In genomic region chr1:47996406-47997226, GRCh38 we compare ENCODE assay signal across 8 cellular contexts. TPM values are rescaled to one million over a fixed set of nuclear protein-coding genes. Genes with fewer than 3 reads are reported as not detected.
A peak's percentile ranks its signal among the peaks of the same experiment; 100 is the strongest.
DNase-seq lines count a peak whose midpoint lies in the region; ATAC-seq and TF ChIP-seq lines count a peak whose summit lies in the region.

No MANE protein-coding gene starts in this region.

- no peaks in the 10 kb centered on the region for H3K9me3 ChIP-seq in T-helper 17 cell (ENCODE audit: control insufficient read depth, low read length, poor library complexity, severe bottlenecking)

- DNase-seq in DMS114 treated with DMSO at 0.1 percent for 48 hours (lab: John Stamatoyannopoulos, UW; ENCODE audit: unreplicated experiment) (peak; percentile 18), T-helper 17 cell (no peak), left ventricle myocardium superior (peak; percentile 38), retinal pigment epithelial cell (ENCODE audit: low read depth) (no peak), hippocampal formation (lab: John Stamatoyannopoulos, UW) (no peak), COR-L47 (lab: John Stamatoyannopoulos, UW) (no peak)

- H3K4me3 Mint-ChIP-seq in T-helper 17 cell, result peak overlapping the region; percentile 82

- H3K27me3 Mint-ChIP-seq in T-helper 17 cell, result peaks cover 68% of the 10 kb centered on the region

- H3K27ac Mint-ChIP-seq in T-helper 17 cell, result no peak overlapping the region

- ATAC-seq in T-helper 17 cell (no peak), left ventricle myocardium superior (no peak), HG03460 (IDR thresholded peaks at IDR 0.05; ENCODE audit: unreplicated experiment) (no peak), HG03196 (IDR thresholded peaks at IDR 0.05; ENCODE audit: unreplicated experiment) (no peak)

- H3K4me1 Mint-ChIP-seq in T-helper 17 cell, result peaks cover 8% of the 10 kb centered on the region

- peak overlapping the region; percentile 30 for H3K4me3 ChIP-seq in retinal pigment epithelial cell (ENCODE audit: low read length)

- no peak for TF ChIP-seq CTCF in retinal pigment epithelial cell (conservative IDR thresholded peaks at IDR 0.05; ENCODE audit: low read depth, low read length)

- H3K36me3 Mint-ChIP-seq in T-helper 17 cell (ENCODE audit: low read depth), result peaks cover 6% of the 10 kb centered on the region

- intact Hi-C loops in left ventricle myocardium superior (cut with micrococcal nuclease), result loop anchor here (10.0 kb wide), 1 partner anchor 68 kb away; no protein-coding TSS in a partner anchor

RNA-seq across cellular contexts. Expression of gene TRABD2B, which starts 0.6 kb away (rescaled TPM):
- total RNA-seq in T-helper 17 cell, result not detected
- 0.92 TPM for total RNA-seq in left ventricle myocardium superior

Comparison
In these comparisons a context has a peak if more than half of its experiments do, and no peak if none do; other contexts are left out.
1. DNase-seq: peak in DMS114 treated with DMSO at 0.1 percent for 48 hours (single experiment) and left ventricle myocardium superior (single experiment); none in T-helper 17 cell (0 of 3), retinal pigment epithelial cell (single experiment), hippocampal formation (0 of 2) and COR-L47 (single experiment).